ENCODE assay signal across 13 cellular contexts in genomic region chr2:189933041-189933440, GRCh38.
DNase-seq lines count a peak whose midpoint lies in the region; ATAC-seq, FAIRE-seq and TF ChIP-seq lines count a peak whose summit lies in the region.
"Had no signal": no experiment of that assay in that cellular context is flagged by ENCODE, and none has a peak within 500 bp of the region (broad histone marks: within the 10 kb centered on the region; RNA-seq: fewer than 3 reads in every experiment).

No MANE protein-coding gene starts in this region.

- CTCF ChIA-PET in A673 (lab: Charles Lee), result no interaction called here

- H3K27ac ChIP-seq in A673 (ENCODE audit: low read depth, low read length, poor library complexity, severe bottlenecking), result no peak overlapping the region
- H3K27ac ChIP-seq: neural progenitor cell had no signal

- BruUV-seq in A673 (replicated peaks; lab: Mats Ljungman, UMichigan), result no TSS peak

- DNase-seq in GM12891 (ENCODE audit: insufficient read length, low spot score) (peak; percentile 13), A673 (ENCODE audit: low spot score) (no peak), DMS153 (lab: John Stamatoyannopoulos, UW) (no peak), midbrain (lab: John Stamatoyannopoulos, UW) (no peak)
- DNase-seq in activated CD4-positive, alpha-beta T cell treated with anti-CD3 and anti-CD28 coated beads for 4 hours, result no peak
- DNase-seq: anterior cingulate cortex; BE2C; NCI-H2171; stimulated activated CD4-positive, alpha-beta T cell treated with anti-CD3 and anti-CD28 coated beads, Interleukin-4, amount 100 ng/mL, for 24 hours had no signal

- H3K4me3 ChIP-seq in A673 (ENCODE audit: low read depth, low read length, poor library complexity, severe bottlenecking), result no peak overlapping the region
- H3K4me3 ChIP-seq: neural progenitor cell had no signal

- intact Hi-C loops in A673 (cut with micrococcal nuclease; ENCODE audit: unreplicated experiment), result no loop called here

- H3K27me3 ChIP-seq in A673 (replicated peaks; ENCODE audit: insufficient read depth, low read depth, low read length, poor library complexity), result no peaks in the 10 kb centered on the region
- H3K27me3 ChIP-seq: BE2C, neural progenitor cell had no signal

- no peak for TF ChIP-seq POLR2A in GM12891 (IDR thresholded peaks at IDR 0.05; ENCODE audit: low read depth, low read length)

- POLR2A ChIA-PET in A673 (lab: Charles Lee; ENCODE audit: low non-redundant PET), result interaction anchor here (0.7 kb wide), 1 partner anchor 218 kb away, joined by 3 read pairs; no protein-coding TSS in a partner anchor

- peak; percentile 57 for FAIRE-seq in GM12891 (lab: Jason Lieb, UNC)

- H3K4me1 ChIP-seq in A673 (ENCODE audit: insufficient read depth, low read length, poor library complexity, severe bottlenecking), result no peaks in the 10 kb centered on the region
- H3K4me1 ChIP-seq: BE2C, neural progenitor cell had no signal

- no peak for TF ChIP-seq CTCF in A673 (conservative IDR thresholded peaks at IDR 0.05; ENCODE audit: low read depth, low read length)

- H3K9me3 ChIP-seq in A673 (ENCODE audit: low read depth, low read length, poor library complexity, severe bottlenecking), result no peaks in the 10 kb centered on the region
- H3K9me3 ChIP-seq: BE2C had no signal

- no peaks in the 10 kb centered on the region for H3K36me3 ChIP-seq in A673 (ENCODE audit: insufficient read depth, low read length, poor library complexity, severe bottlenecking)
- H3K36me3 ChIP-seq: BE2C, neural progenitor cell had no signal

- ATAC-seq in GM19452 (IDR thresholded peaks at IDR 0.05; ENCODE audit: unreplicated experiment) (peak; percentile 91), HG02870 (IDR thresholded peaks at IDR 0.05; ENCODE audit: unreplicated experiment) (peak; percentile 98), HG03575 (IDR thresholded peaks at IDR 0.05; ENCODE audit: extremely low read depth, insufficient number of reproducible peaks, low FRiP score, unreplicated experiment) (peak; percentile 57)

TF ChIP-seq in GM12891, 5 proteins besides CTCF, POLR2A, EP300 and RAD21:
- TF ChIP-seq PAX5 (IDR thresholded peaks at IDR 0.05; ENCODE audit: insufficient read depth, low read length, severe bottlenecking) (no peak), POU2F2 (IDR thresholded peaks at IDR 0.05; ENCODE audit: low read depth, low read length) (no peak), POLR2AphosphoS5 (IDR thresholded peaks at IDR 0.05; ENCODE audit: low read depth, low read length) (no peak), SPI1 (IDR thresholded peaks at IDR 0.05; ENCODE audit: low read depth, low read length) (no peak), TAF1 (IDR thresholded peaks at IDR 0.05; ENCODE audit: low read depth, low read length) (no peak)
TF ChIP-seq in GM12891: peak in this region for 0.
